Comparison of ENCODE assay signal across 1 cellular context in genomic region chr1:117985973-117986372, GRCh38.
A peak's percentile ranks its signal among the peaks of the same experiment; 100 is the strongest.
TF ChIP-seq lines count a peak whose summit lies in the region.

No MANE protein-coding gene starts in this region.

TF ChIP-seq in GM12878, 131 proteins besides CTCF, POLR2A, EP300 and RAD21:
- TF ChIP-seq BCLAF1 (IDR thresholded peaks at IDR 0.05) (no peak), SPI1 (IDR thresholded peaks at IDR 0.05; ENCODE audit: borderline replicate concordance, insufficient read depth, low read depth, low read length) (peak; percentile 45), ZNF274 (IDR thresholded peaks at IDR 0.05; ENCODE audit: insufficient read depth, insufficient read length) (no peak), YBX1 (IDR thresholded peaks at IDR 0.05) (no peak), STAT1 (conservative IDR thresholded peaks at IDR 0.05) (no peak)
